24 cellular contexts compared by ENCODE assay signal in genomic region chr13:66068683-66069082, GRCh38.
"Had no signal": no experiment of that assay in that cellular context is flagged by ENCODE, and none has a peak within 500 bp of the region (broad histone marks: within the 10 kb centered on the region; RNA-seq: fewer than 3 reads in every experiment).

No MANE protein-coding gene starts in this region.

- H3K4me3 ChIP-seq: stomach, suprapubic skin, testis, thoracic aorta, thyroid gland, tibial artery, tibial nerve, transverse colon, upper lobe of left lung, upper lobe of right lung, uterus, vagina had no signal

- DNase-seq: stimulated activated CD4-positive, alpha-beta T cell treated with anti-CD3 and anti-CD28 coated beads, Interleukin-2, amount 100 ng/mL, for 48 hours; stimulated activated CD4-positive, alpha-beta T cell treated with anti-CD3 and anti-CD28 coated beads, Interleukin-4, amount 100 ng/mL, for 1 hour; stimulated activated CD4-positive, alpha-beta T cell treated with anti-CD3 and anti-CD28 coated beads, Interleukin-4, amount 100 ng/mL, for 24 hours; stimulated activated CD4-positive, alpha-beta T cell treated with anti-CD3 and anti-CD28 coated beads, Interleukin-4, amount 100 ng/mL, for 4 hours; stimulated activated CD8-positive, alpha-beta memory T cell treated with anti-CD3 and anti-CD28 coated beads, Interleukin-4, amount 100 ng/mL, for 48 hours; stimulated activated naive B cell treated with anti-CD40 and anti-IgM and Interleukin-4, amounts not matched to agents 10 μg/mL and 1 μg/mL and 100 μg/mL, for 72 hours; stimulated activated naive CD4-positive, alpha-beta T cell; stimulated activated naive CD4-positive, alpha-beta T cell treated with Interleukin-2 at 50 U/mL for 16 hours; stimulated activated naive CD8-positive, alpha-beta T cell treated with anti-CD3 and anti-CD28 coated beads, Interleukin-15, amount 100 ng/mL, for 72 hours; stimulated activated naive CD8-positive, alpha-beta T cell treated with anti-CD3 and anti-CD28 coated beads, Interleukin-15, Interleukin-2, amounts not matched to agents 100 U/mL and 50 U/mL, for 24 hours; stomach; substantia nigra; testis; thyroid gland; tibial artery; transverse colon; trophoblast cell; upper lobe of left lung; upper lobe of right lung; uterus had no signal

- H3K27me3 ChIP-seq: stomach, suprapubic skin, testis, thyroid gland, tibial artery, tibial nerve, transverse colon, upper lobe of left lung, upper lobe of right lung, uterus, vagina had no signal

- H3K36me3 ChIP-seq: stomach, suprapubic skin, thoracic aorta, thyroid gland, tibial artery, tibial nerve, transverse colon, upper lobe of left lung, upper lobe of right lung, uterus, vagina had no signal

- H3K4me1 ChIP-seq: stomach, suprapubic skin, testis, thyroid gland, tibial artery, tibial nerve, transverse colon, upper lobe of left lung, upper lobe of right lung, uterus, vagina had no signal

- H3K27ac ChIP-seq: stomach, suprapubic skin, testis, thoracic aorta, thyroid gland, tibial artery, tibial nerve, transverse colon, upper lobe of left lung, upper lobe of right lung, uterus, vagina had no signal

- H3K9me3 ChIP-seq: stomach, suprapubic skin, testis, thoracic aorta, thyroid gland, tibial artery, tibial nerve, transverse colon, upper lobe of left lung, upper lobe of right lung, uterus, vagina had no signal
